In the genomic region with DNA sequence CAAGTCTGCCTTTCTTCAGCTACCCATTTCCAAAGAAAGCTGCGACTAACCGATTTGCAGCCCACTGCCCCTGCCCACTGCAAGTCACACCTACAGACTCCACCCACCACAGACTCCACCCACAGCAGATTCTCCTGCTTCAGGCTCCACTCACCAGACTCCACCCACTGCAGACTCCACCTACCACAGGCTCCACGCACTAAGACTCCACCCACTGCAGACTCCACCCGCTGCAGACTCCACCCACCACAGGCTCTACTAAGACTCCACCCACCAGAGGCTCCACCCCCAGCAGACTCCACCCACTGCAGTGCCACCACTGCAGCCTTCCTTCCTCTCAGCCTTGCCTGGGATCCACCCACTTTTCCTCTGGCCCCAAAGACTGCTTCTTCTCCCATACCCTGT, we compare ENCODE assay signal across 8 cellular contexts. TPM values are rescaled to one million over a fixed set of nuclear protein-coding genes. Genes with fewer than 3 reads are reported as not detected.
DNase-seq lines count a peak whose midpoint lies in the region; ATAC-seq lines count a peak whose summit lies in the region.

No MANE protein-coding gene starts in this region.

- peak overlapping the region in 1 of 7 donors; percentile 85 for H3K27ac Mint-ChIP-seq in CD4-positive, alpha-beta memory T cell

- H3K9me3 Mint-ChIP-seq in CD4-positive, alpha-beta memory T cell = no peaks in the 10 kb centered on the region

- no peaks in the 10 kb centered on the region for H3K9me3 ChIP-seq in CD4-positive, alpha-beta memory T cell (ENCODE audit: control insufficient read depth in 1 of 2, low read length in 2 of 2)

- POLR2A ChIA-PET in CD4-positive, alpha-beta memory T cell (lab: Charles Lee; ENCODE audit: partially characterized antibody) = no interaction called here

- CTCF ChIA-PET in CD4-positive, alpha-beta memory T cell (lab: Charles Lee; ENCODE audit: partially characterized antibody) = no interaction called here

- H3K4me3 Mint-ChIP-seq in CD4-positive, alpha-beta memory T cell = no peak overlapping the region

- H3K4me1 Mint-ChIP-seq in CD4-positive, alpha-beta memory T cell = peaks cover 0 to 17% (median 6%) of the 10 kb centered on the region in 4 donors

- H3K36me3 ChIP-seq in CD4-positive, alpha-beta memory T cell (ENCODE audit: insufficient read depth, low read length) = no peaks in the 10 kb centered on the region

- H3K4me1 ChIP-seq in CD4-positive, alpha-beta memory T cell (ENCODE audit: insufficient read depth, low read length) = no peaks in the 10 kb centered on the region

- ATAC-seq in esophagus mucosa (peak; percentile 82), HG03097 (IDR thresholded peaks at IDR 0.05; ENCODE audit: low FRiP score, unreplicated experiment) (no peak), HG02588 (IDR thresholded peaks at IDR 0.05; ENCODE audit: unreplicated experiment) (no peak)

- intact Hi-C loops in CD4-positive, alpha-beta memory T cell (cut with micrococcal nuclease) = no loop called here

- no peaks in the 10 kb centered on the region for H3K27me3 Mint-ChIP-seq in CD4-positive, alpha-beta memory T cell

- DNase-seq in CD4-positive, alpha-beta memory T cell = peak; percentile 6 to 44 (median 19)
- peak; percentile 8 for DNase-seq in HCEC 1CT
- DNase-seq in T follicular helper cell (ENCODE audit: low read depth) = peak; percentile 7
- DNase-seq in stimulated activated CD4-positive, alpha-beta T cell treated with anti-CD3 and anti-CD28 coated beads, Interleukin-15, amount 100 ng/mL, for 24 hours = peak; percentile 63
- DNase-seq in inferior parietal cortex (ENCODE audit: extremely low spot score) = no peak

- no peaks in the 10 kb centered on the region for H3K36me3 Mint-ChIP-seq in CD4-positive, alpha-beta memory T cell

- H3K27ac ChIP-seq in CD4-positive, alpha-beta memory T cell (ENCODE audit: low read depth, low read length) = no peak overlapping the region

- no peaks in the 10 kb centered on the region for H3K27me3 ChIP-seq in CD4-positive, alpha-beta memory T cell (ENCODE audit: insufficient read depth, low read length)

- H3K4me3 ChIP-seq in CD4-positive, alpha-beta memory T cell (ENCODE audit: low read length in 2 of 2) = no peak overlapping the region

RNA-seq across cellular contexts. Expression of a gene that starts 41.3 kb away (rescaled TPM):
- total RNA-seq in CD4-positive, alpha-beta memory T cell = 1 to 10 TPM; 6.2 to 7.9 TPM
- polyA plus RNA-seq in CD4-positive, alpha-beta memory T cell = 1 to 10 TPM in 1 of 2 donors, under 1 TPM in 1; 0.44 to 1.3 TPM
- total RNA-seq in esophagus mucosa = 20.1 TPM
